In genomic region chr7:143362126-143362961, GRCh38 we compare ENCODE assay signal across 8 cellular contexts. TPM values are rescaled to one million over a fixed set of nuclear protein-coding genes. Genes with fewer than 3 reads are reported as not detected.
A peak's percentile ranks its signal among the peaks of the same experiment; 100 is the strongest.
DNase-seq lines count a peak whose midpoint lies in the region; ATAC-seq and TF ChIP-seq lines count a peak whose summit lies in the region.

TSS of gene FAM131B (minus strand) at chr7:143362713. CDS start at chr7:143362603, 110 bp downstream.

- CTCF ChIA-PET in HEK293 (lab: Yijun Ruan, JAX): interaction anchor here (0.6 to 2.5 kb wide), 2 partner anchors 18 to 43 kb away, joined by 3 to 8 read pairs; no protein-coding TSS in a partner anchor
- CTCF ChIA-PET in naive thymus-derived CD4-positive, alpha-beta T cell (lab: Charles Lee): no interaction called here

- H3K36me3 ChIP-seq in HEK293 (ENCODE audit: control insufficient read depth in 2 of 2, insufficient read depth in 1 of 2, low read length in 2 of 2) (peaks cover 0 to 9% of the 10 kb centered on the region in 2 experiments; a peak in 1 of 3 replicates), esophagus (ENCODE audit: control insufficient read depth in 2 of 2, insufficient read depth in 2 of 2, low read length in 1 of 2) (no peaks in the 10 kb centered on the region), Karpas-422 (ENCODE audit: insufficient read depth, low read length) (no peaks in the 10 kb centered on the region)
- no peaks in the 10 kb centered on the region for H3K36me3 ChIP-seq in naive thymus-derived CD4-positive, alpha-beta T cell (ENCODE audit: control insufficient read depth in 2 of 3, insufficient read depth in 3 of 3, low read length in 3 of 3)

- peaks cover 0 to 15% of the 10 kb centered on the region in 2 donors for H3K27me3 ChIP-seq in esophagus (ENCODE audit: control insufficient read depth in 1 of 2, insufficient read depth in 2 of 2, low read length in 2 of 2)
- H3K27me3 ChIP-seq in naive thymus-derived CD4-positive, alpha-beta T cell (ENCODE audit: control insufficient read depth in 2 of 2, insufficient read depth in 2 of 2, low read length in 2 of 2): peaks cover 5 to 6% of the 10 kb centered on the region in 2 donors
- no peaks in the 10 kb centered on the region for H3K27me3 ChIP-seq in Karpas-422 (ENCODE audit: low read length)

- peaks cover 9% of the 10 kb centered on the region for H3K4me1 Mint-ChIP-seq in activated CD4-positive, alpha-beta T cell treated with anti-CD3 and anti-CD28 coated beads, Interleukin-2, amount 10 ng/mL, durations not matched to agents 24 days and 14 days
- H3K4me1 Mint-ChIP-seq in naive thymus-derived CD4-positive, alpha-beta T cell: peaks cover 3 to 17% (median 9%) of the 10 kb centered on the region in 7 donors

- H3K9me3 ChIP-seq in HEK293 (ENCODE audit: control insufficient read depth, insufficient read depth, low read depth, low read length) (no peaks in the 10 kb centered on the region), esophagus (ENCODE audit: control insufficient read depth in 2 of 2, insufficient read depth in 1 of 2, low read depth in 1 of 2, low read length in 1 of 2) (no peaks in the 10 kb centered on the region), Karpas-422 (ENCODE audit: low read length) (no peaks in the 10 kb centered on the region)
- H3K9me3 ChIP-seq in naive thymus-derived CD4-positive, alpha-beta T cell (ENCODE audit: control insufficient read depth in 2 of 3, low read length in 3 of 3): no peaks in the 10 kb centered on the region

- 1% methylated on average over 38 to 109 of the region's 109 CpGs for WGBS in esophagus, 2 donors

- H3K9me3 Mint-ChIP-seq in activated CD4-positive, alpha-beta T cell treated with anti-CD3 and anti-CD28 coated beads, Interleukin-2, amount 10 ng/mL, durations not matched to agents 24 days and 14 days: no peaks in the 10 kb centered on the region
- peaks cover 0 to 4% (median 0%) of the 10 kb centered on the region in 11 donors for H3K9me3 Mint-ChIP-seq in naive thymus-derived CD4-positive, alpha-beta T cell

- peak within 1 kb of the TSS; percentile 35 for H3K27ac Mint-ChIP-seq in activated CD4-positive, alpha-beta T cell treated with anti-CD3 and anti-CD28 coated beads, Interleukin-2, amount 10 ng/mL, durations not matched to agents 24 days and 14 days
- peak within 1 kb of the TSS in 3 of 9 donors; percentile 34 to 68 (median 41) for H3K27ac Mint-ChIP-seq in naive thymus-derived CD4-positive, alpha-beta T cell

- H3K4me3 ChIP-seq in HEK293 (ENCODE audit: low read depth, low read length): peak within 1 kb of the TSS; percentile 57
- H3K4me3 ChIP-seq in esophagus (ENCODE audit: low read depth in 1 of 2, low read length in 2 of 2): peak within 1 kb of the TSS; percentile 40 to 54
- peak within 1 kb of the TSS; percentile 59 for H3K4me3 ChIP-seq in naive thymus-derived CD4-positive, alpha-beta T cell (ENCODE audit: low read length)
- H3K4me3 ChIP-seq in Karpas-422 (ENCODE audit: low read length): no peak within 1 kb of the TSS

- peak; percentile 47; the same call in 1 of the 2 replicates for TF ChIP-seq CTCF in HEK293 (tag by site-specific recombination; IDR thresholded peaks at IDR 0.05)

- intact Hi-C loops in activated CD4-positive, alpha-beta T cell treated with anti-CD3 and anti-CD28 coated beads, Interleukin-2, amount 10 ng/mL, durations not matched to agents 24 days and 14 days (cut with micrococcal nuclease): loop anchor here (1.0 kb wide), 1 partner anchor 18 kb away; no protein-coding TSS in a partner anchor
- intact Hi-C loops in naive thymus-derived CD4-positive, alpha-beta T cell (cut with micrococcal nuclease): loop anchor here (1.0 to 5.0 kb wide), 4 partner anchors 13 to 50 kb away; partner anchors contain the start of genes EPHA1 (in 1 of the 2) and ZYX (in 1 of the 2)

- H3K4me3 Mint-ChIP-seq in activated CD4-positive, alpha-beta T cell treated with anti-CD3 and anti-CD28 coated beads, Interleukin-2, amount 10 ng/mL, durations not matched to agents 24 days and 14 days: peak within 1 kb of the TSS; percentile 89
- peak within 1 kb of the TSS; percentile 59 to 91 (median 85) for H3K4me3 Mint-ChIP-seq in naive thymus-derived CD4-positive, alpha-beta T cell

- ATAC-seq in naive thymus-derived CD4-positive, alpha-beta T cell: peak; percentile 83
- ATAC-seq in GM19455 (IDR thresholded peaks at IDR 0.05; ENCODE audit: unreplicated experiment) (no peak), HG03025 (IDR thresholded peaks at IDR 0.05; ENCODE audit: low FRiP score, unreplicated experiment) (no peak)

- POLR2A ChIA-PET in HEK293 (lab: Yijun Ruan, JAX): interaction anchor here (0.6 kb wide), 1 partner anchor 55 kb away, joined by 3 read pairs; no protein-coding TSS in a partner anchor
- POLR2A ChIA-PET in naive thymus-derived CD4-positive, alpha-beta T cell (lab: Charles Lee): interaction anchor here (0.6 to 1.0 kb wide), 2 partner anchors 13 to 24 kb away, joined by 3 read pairs; no protein-coding TSS in a partner anchor

- H4K20me1 ChIP-seq in Karpas-422 (ENCODE audit: insufficient read depth, low read depth, low read length): no peaks in the 10 kb centered on the region

- H3K36me3 Mint-ChIP-seq in activated CD4-positive, alpha-beta T cell treated with anti-CD3 and anti-CD28 coated beads, Interleukin-2, amount 10 ng/mL, durations not matched to agents 24 days and 14 days (ENCODE audit: low read depth): no peaks in the 10 kb centered on the region
- H3K36me3 Mint-ChIP-seq in naive thymus-derived CD4-positive, alpha-beta T cell: peaks cover 0 to 4% (median 0%) of the 10 kb centered on the region in 5 donors

- no peaks in the 10 kb centered on the region for H3K79me2 ChIP-seq in Karpas-422 (ENCODE audit: low read length)

- no peak within 1 kb of the TSS for H3K9ac ChIP-seq in Karpas-422 (ENCODE audit: low read length)

- no peaks in the 10 kb centered on the region for H3K9me2 ChIP-seq in Karpas-422 (replicated peaks; ENCODE audit: insufficient read depth, low read length)

- peak; percentile 23 for DNase-seq in COLO668 (lab: John Stamatoyannopoulos, UW; ENCODE audit: unreplicated experiment)
- peak; percentile 76 for DNase-seq in activated CD4-positive, alpha-beta T cell treated with anti-CD3 and anti-CD28 coated beads, Interleukin-2, amount 10 ng/mL, durations not matched to agents 24 days and 14 days
- peak in 2 of 9 donors; percentile 31 to 34 for DNase-seq in naive thymus-derived CD4-positive, alpha-beta T cell
- no peak for DNase-seq in Karpas-422

- H3K4me1 ChIP-seq in HEK293 (ENCODE audit: control insufficient read depth, insufficient read depth, low read length) (no peaks in the 10 kb centered on the region), esophagus (ENCODE audit: control insufficient read depth in 2 of 2, insufficient read depth in 2 of 2, low read length in 1 of 2) (no peaks in the 10 kb centered on the region), Karpas-422 (ENCODE audit: low read length) (no peaks in the 10 kb centered on the region)
- H3K4me1 ChIP-seq in naive thymus-derived CD4-positive, alpha-beta T cell (ENCODE audit: control insufficient read depth in 2 of 2, insufficient read depth in 2 of 2, low read length in 2 of 2): peaks cover 6% of the 10 kb centered on the region in 2 donors

- H3K27ac ChIP-seq in HEK293 (ENCODE audit: extremely low read depth, low read depth, low read length) (no peak within 1 kb of the TSS), esophagus (ENCODE audit: low read depth in 2 of 2, low read length in 1 of 2) (no peak within 1 kb of the TSS), Karpas-422 (ENCODE audit: low read length) (no peak within 1 kb of the TSS)
- no peak within 1 kb of the TSS for H3K27ac ChIP-seq in naive thymus-derived CD4-positive, alpha-beta T cell (ENCODE audit: low read depth, low read length)

- H2AFZ ChIP-seq in Karpas-422 (ENCODE audit: low read length): no peak within 1 kb of the TSS

- peaks cover 73% of the 10 kb centered on the region for H3K27me3 Mint-ChIP-seq in activated CD4-positive, alpha-beta T cell treated with anti-CD3 and anti-CD28 coated beads, Interleukin-2, amount 10 ng/mL, durations not matched to agents 24 days and 14 days
- peaks cover 19 to 81% (median 33%) of the 10 kb centered on the region in 5 donors for H3K27me3 Mint-ChIP-seq in naive thymus-derived CD4-positive, alpha-beta T cell

- no peak within 1 kb of the TSS for H3K4me2 ChIP-seq in Karpas-422 (ENCODE audit: low read depth, low read length, poor library complexity, severe bottlenecking)

TF ChIP-seq in HEK293, 187 proteins besides CTCF, POLR2A, EP300 and RAD21 (continues in another document):
- TF ChIP-seq ZBTB8A (tag by site-specific recombination; IDR thresholded peaks at IDR 0.05): peak; percentile 75
- 0 out of 2 replicates have a peak, but pooled peaks have one; percentile 20 for TF ChIP-seq SP7 (tag by site-specific recombination; IDR thresholded peaks at IDR 0.05)
- TF ChIP-seq ZNF704 (tag by site-specific recombination; IDR thresholded peaks at IDR 0.05): no peak
- TF ChIP-seq GLIS2 (tag by site-specific recombination; IDR thresholded peaks at IDR 0.05): peak; percentile 95
- TF ChIP-seq ZNF600 (tag by site-specific recombination; IDR thresholded peaks at IDR 0.05): peak; percentile 88
- no peak for TF ChIP-seq ZNF549 (tag by site-specific recombination; IDR thresholded peaks at IDR 0.05)

RNA-seq across cellular contexts. Expression of gene FAM131B, which starts in this region (rescaled TPM):
- total RNA-seq in activated CD4-positive, alpha-beta T cell treated with anti-CD3 and anti-CD28 coated beads, Interleukin-2, amount 10 ng/mL, durations not matched to agents 24 days and 14 days: 0.37 and 0.45 TPM in 2 replicates
- polyA plus RNA-seq in esophagus: under 1 TPM; 0.16 to 0.28 TPM
- total RNA-seq in naive thymus-derived CD4-positive, alpha-beta T cell: 1 to 10 TPM in 1 of 5 experiments, under 1 TPM in 2, not detected in 2; 0.19 to 1.4 (median 0.53) TPM
- polyA plus RNA-seq in naive thymus-derived CD4-positive, alpha-beta T cell: not detected
- 0.11 TPM in 1 of 2 replicates, not detected in the other for total RNA-seq in Karpas-422 (2014; rRNA removed; shearing (Covaris generic); ENCODE audit: low replicate concordance)

Comparison
In these comparisons a context has a peak if more than half of its experiments do, and no peak if none do; other contexts are left out.
1. Peak in DNase-seq in activated CD4-positive, alpha-beta T cell treated with anti-CD3 and anti-CD28 coated beads, Interleukin-2, amount 10 ng/mL, durations not matched to agents 24 days and 14 days; RNA of the gene not detected or under 1 TPM.